ENCODE assay signal across 1 cellular context in genomic region chr19:5956728-5957127, GRCh38.
TF ChIP-seq lines count a peak whose summit lies in the region.

No MANE protein-coding gene starts in this region.

TF ChIP-seq in H1, 55 proteins besides CTCF, POLR2A, EP300 and RAD21:
- no peak for TF ChIP-seq MAFK (IDR thresholded peaks at IDR 0.05; ENCODE audit: low read depth, low read length)
- no peak for TF ChIP-seq SIN3A (conservative IDR thresholded peaks at IDR 0.05 in 1 of 2, IDR thresholded peaks at IDR 0.05 in 1 of 2; ENCODE audit: low read depth in 1 of 2, low read length in 2 of 2)
- no peak for TF ChIP-seq CTBP2 (IDR thresholded peaks at IDR 0.05; ENCODE audit: borderline replicate concordance, insufficient read depth, insufficient read length, low read length)
- no peak for TF ChIP-seq CBX8 (IDR thresholded peaks at IDR 0.05; ENCODE audit: borderline replicate concordance, low read depth, low read length)
- TF ChIP-seq PHF8 (conservative IDR thresholded peaks at IDR 0.05; ENCODE audit: low read depth, low read length) = no peak
- TF ChIP-seq HDAC2 (IDR thresholded peaks at IDR 0.05; ENCODE audit: borderline replicate concordance in 1 of 2, low read depth in 2 of 2, low read length in 2 of 2) = no peak
- no peak for TF ChIP-seq KDM1A (IDR thresholded peaks at IDR 0.05; ENCODE audit: borderline replicate concordance, low read length)
- TF ChIP-seq GABPA (IDR thresholded peaks at IDR 0.05; ENCODE audit: borderline replicate concordance, insufficient read depth, low read length) = no peak
- TF ChIP-seq NANOG (IDR thresholded peaks at IDR 0.05; ENCODE audit: insufficient read depth, low read depth, low read length, poor library complexity, severe bottlenecking) = no peak
- TF ChIP-seq, protein P1, sequence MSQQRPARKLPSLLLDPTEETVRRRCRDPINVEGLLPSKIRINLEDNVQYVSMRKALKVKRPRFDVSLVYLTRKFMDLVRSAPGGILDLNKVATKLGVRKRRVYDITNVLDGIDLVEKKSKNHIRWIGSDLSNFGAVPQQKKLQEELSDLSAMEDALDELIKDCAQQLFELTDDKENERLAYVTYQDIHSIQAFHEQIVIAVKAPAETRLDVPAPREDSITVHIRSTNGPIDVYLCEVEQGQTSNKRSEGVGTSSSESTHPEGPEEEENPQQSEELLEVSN (IDR thresholded peaks at IDR 0.05) = no peak
- no peak for TF ChIP-seq BACH1 (IDR thresholded peaks at IDR 0.05; ENCODE audit: low read length)
- no peak for TF ChIP-seq KDM5A (IDR thresholded peaks at IDR 0.05; ENCODE audit: low read length)
- no peak for TF ChIP-seq SAP30 (IDR thresholded peaks at IDR 0.05; ENCODE audit: insufficient read depth, insufficient replicate concordance, low read length)
